4 cellular contexts compared by ENCODE assay signal in genomic region chr17:14409292-14409691, GRCh38.
"Had no signal": no experiment of that assay in that cellular context is flagged by ENCODE, and none has a peak within 500 bp of the region (broad histone marks: within the 10 kb centered on the region; RNA-seq: fewer than 3 reads in every experiment).

No MANE protein-coding gene starts in this region.

- H3K4me3 Mint-ChIP-seq: GM23338, H9 had no signal

- H3K27ac Mint-ChIP-seq: GM23338, H9 had no signal

- H3K4me2 ChIP-seq: GM23338 had no signal

- H3K4me3 ChIP-seq: GM23338 had no signal

- H3K4me1 Mint-ChIP-seq: GM23338 had no signal

- DNase-seq: H9, HCEC 1CT, IMR-90 had no signal

- ATAC-seq: GM23338 had no signal
